8 cellular contexts compared by ENCODE assay signal in the genomic region with DNA sequence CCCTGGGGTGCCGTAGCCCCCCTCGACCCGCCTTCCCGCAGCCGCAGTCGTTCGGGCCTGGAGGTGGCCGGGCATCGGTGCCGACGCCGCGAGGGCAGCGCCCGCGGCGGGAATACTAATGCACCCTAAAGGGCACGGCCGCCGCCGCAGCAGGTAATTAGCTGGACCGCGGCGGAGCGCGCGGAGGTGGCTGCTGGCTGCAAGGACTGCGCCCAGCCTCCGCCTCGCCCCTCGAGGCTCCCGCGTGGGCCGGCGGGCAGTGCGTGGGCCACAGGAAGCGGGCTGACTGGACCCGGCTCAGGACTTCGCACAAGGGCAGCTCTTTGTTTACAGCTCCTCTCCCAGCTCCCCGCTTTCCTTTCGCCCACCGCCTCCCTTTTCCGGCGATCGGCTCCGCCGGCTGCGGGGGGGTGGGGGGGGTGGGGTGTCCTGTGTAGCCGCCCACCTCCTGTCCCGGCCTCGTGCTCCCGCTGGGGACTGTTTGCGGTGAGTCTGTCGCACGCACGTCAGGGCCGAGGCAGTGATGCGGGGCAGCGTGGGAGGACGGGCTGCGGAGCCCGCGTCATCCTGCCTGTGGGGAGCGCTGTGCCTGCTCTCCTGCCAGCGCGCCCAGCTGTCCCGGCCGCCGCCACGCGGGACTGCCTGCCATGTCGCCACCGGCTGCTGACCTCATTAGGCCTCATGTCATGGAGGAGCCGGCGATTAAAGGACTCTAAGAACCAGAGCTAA. TPM values are rescaled to one million over a fixed set of nuclear protein-coding genes. Genes with fewer than 3 reads are reported as not detected.
DNase-seq lines count a peak whose midpoint lies in the region; ATAC-seq and TF ChIP-seq lines count a peak whose summit lies in the region.

No MANE protein-coding gene starts in this region.

- H3K4me3 Mint-ChIP-seq in activated T-helper 17 cell treated with anti-CD3 and anti-CD28 coated beads, Interleukin-2, amount 50 U/mL, for 72 hours = no peak overlapping the region
- H3K4me3 Mint-ChIP-seq in progenitor cell of endocrine pancreas (ENCODE audit: low read depth) = no peak overlapping the region

- H3K4me1 Mint-ChIP-seq in activated T-helper 17 cell treated with anti-CD3 and anti-CD28 coated beads, Interleukin-2, amount 50 U/mL, for 72 hours = no peaks in the 10 kb centered on the region
- peaks cover 2% of the 10 kb centered on the region for H3K4me1 Mint-ChIP-seq in progenitor cell of endocrine pancreas (ENCODE audit: low read depth)

- TF ChIP-seq POLR2A in GM18505 (IDR thresholded peaks at IDR 0.05; ENCODE audit: borderline replicate concordance, extremely low read depth, insufficient read depth, insufficient read length) = no peak
- TF ChIP-seq POLR2A in heart left ventricle (IDR thresholded peaks at IDR 0.05) = no peak

- no peaks in the 10 kb centered on the region for H3K36me3 Mint-ChIP-seq in activated T-helper 17 cell treated with anti-CD3 and anti-CD28 coated beads, Interleukin-2, amount 50 U/mL, for 72 hours (ENCODE audit: low read depth)
- no peaks in the 10 kb centered on the region for H3K36me3 Mint-ChIP-seq in progenitor cell of endocrine pancreas (ENCODE audit: insufficient read depth)

- H3K27me3 ChIP-seq in heart left ventricle = peaks cover 0 to 32% (median 3%) of the 10 kb centered on the region in 9 donors

- intact Hi-C loops in heart left ventricle (cut with DNase I) = no loop called here

- no peaks in the 10 kb centered on the region for H3K9me3 Mint-ChIP-seq in activated T-helper 17 cell treated with anti-CD3 and anti-CD28 coated beads, Interleukin-2, amount 50 U/mL, for 72 hours
- no peaks in the 10 kb centered on the region for H3K9me3 Mint-ChIP-seq in progenitor cell of endocrine pancreas (ENCODE audit: low read depth)

- H3K4me1 ChIP-seq in heart left ventricle = peaks cover 0 to 35% (median 22%) of the 10 kb centered on the region in 12 donors

- peaks cover 43% of the 10 kb centered on the region for H3K27me3 Mint-ChIP-seq in activated T-helper 17 cell treated with anti-CD3 and anti-CD28 coated beads, Interleukin-2, amount 50 U/mL, for 72 hours
- peaks cover 68% of the 10 kb centered on the region for H3K27me3 Mint-ChIP-seq in progenitor cell of endocrine pancreas

- no peaks in the 10 kb centered on the region for H3K9me3 ChIP-seq in heart left ventricle

- WGBS in heart left ventricle, 4 donors = 1 to 2% (median 2%) methylated on average over 12 to 75 of the region's 75 CpGs

- H3K27ac Mint-ChIP-seq in activated T-helper 17 cell treated with anti-CD3 and anti-CD28 coated beads, Interleukin-2, amount 50 U/mL, for 72 hours = no peak overlapping the region
- H3K27ac Mint-ChIP-seq in progenitor cell of endocrine pancreas = no peak overlapping the region

- no peaks in the 10 kb centered on the region for H3K36me3 ChIP-seq in heart left ventricle

- TF ChIP-seq CTCF in AG10803 (conservative IDR thresholded peaks at IDR 0.05; ENCODE audit: low read length) (peak; percentile 28), heart left ventricle (IDR thresholded peaks at IDR 0.05) (peak in 2 of 12 donors; percentile 23 to 31), progenitor cell of endocrine pancreas (IDR thresholded peaks at IDR 0.05; ENCODE audit: unreplicated experiment) (peak; percentile 29)

- peak; percentile 41 for DNase-seq in AG10803 (ENCODE audit: low read depth)
- peak; percentile 46 to 70 (median 63) for DNase-seq in heart left ventricle
- no peak for DNase-seq in progenitor cell of endocrine pancreas (ENCODE audit: low spot score, unreplicated experiment)
- no peak for DNase-seq in HuH-7 (ENCODE audit: low spot score)
- no peak for DNase-seq in NK-92 (lab: John Stamatoyannopoulos, UW; ENCODE audit: unreplicated experiment)

- peak overlapping the region; percentile 40 for H3K4me3 ChIP-seq in AG10803 (ENCODE audit: low read length)
- peak overlapping the region; percentile 14 to 52 (median 46) for H3K4me3 ChIP-seq in heart left ventricle

- H3K27ac ChIP-seq in heart left ventricle = peak overlapping the region in 6 of 12 donors; percentile 23 to 83 (median 62)

- ATAC-seq in GM18505 (IDR thresholded peaks at IDR 0.05; ENCODE audit: unreplicated experiment) (peak; percentile 68), HG03097 (IDR thresholded peaks at IDR 0.05; ENCODE audit: low FRiP score, unreplicated experiment) (peak; percentile 57), heart left ventricle (peak in 3 of 4 donors; percentile 63 to 72 (median 65))
- ATAC-seq in activated T-helper 17 cell treated with anti-CD3 and anti-CD28 coated beads, Interleukin-2, amount 50 U/mL, for 72 hours (replicated peaks) = peak; percentile 66

RNA-seq across cellular contexts. Expression of a gene that starts 53.2 kb away (rescaled TPM):
- not detected for total RNA-seq in activated T-helper 17 cell treated with anti-CD3 and anti-CD28 coated beads, Interleukin-2, amount 50 U/mL, for 72 hours
- under 1 TPM in 4 of 9 donors, not detected in 5; 0.07 to 0.45 (median 0.13) TPM for total RNA-seq in heart left ventricle
- under 1 TPM in 1 of 2 donors, not detected in 1; 0.04 TPM for polyA plus RNA-seq in heart left ventricle
- 0.13 TPM in 1 of 2 replicates, not detected in the other for total RNA-seq in progenitor cell of endocrine pancreas

Comparison
In these comparisons a context has a peak if more than half of its experiments do, and no peak if none do; other contexts are left out.
1. DNase-seq: peak in AG10803 (single experiment) and heart left ventricle (5 of 5); none in progenitor cell of endocrine pancreas (single experiment), HuH-7 (single experiment) and NK-92 (single experiment).
2. Peak in every context shown above with its lines, with median percentiles within 50 percentile points of each other: ATAC-seq.